Comparison of ENCODE assay signal across 21 cellular contexts in genomic region chr20:598133-598881, GRCh38. TPM values are rescaled to one million over a fixed set of nuclear protein-coding genes. Genes with fewer than 3 reads are reported as not detected.
"Had no signal": no experiment of that assay in that cellular context is flagged by ENCODE, and none has a peak within 500 bp of the region (broad histone marks: within the 10 kb centered on the region; RNA-seq: fewer than 3 reads in every experiment).

No MANE protein-coding gene starts in this region.

- H3K36me3 ChIP-seq: gastroesophageal sphincter, neural progenitor cell had no signal

- DNase-seq: cerebellar nuclear complex; effector memory CD8-positive, alpha-beta T cell; glutamatergic neuron; immature natural killer cell; mucosa of descending colon; naive thymus-derived CD8-positive, alpha-beta T cell; occipital lobe; retina; stimulated activated CD4-positive, alpha-beta T cell treated with anti-CD3 and anti-CD28 coated beads, Interleukin-12 subunit alpha, Interleukin-12 subunit beta, amount 100 ng/mL, for 4 hours; stimulated activated naive CD4-positive, alpha-beta T cell; trophoblast cell had no signal

- H3K9me3 Mint-ChIP-seq: dendritic cell treated with granulocyte-macrophage colony-stimulating factor and Interleukin-4, amounts not matched to agents 40 ng/mL and 50 ng/mL, for 4 days; effector memory CD8-positive, alpha-beta T cell; immature natural killer cell; naive thymus-derived CD8-positive, alpha-beta T cell; neural progenitor cell had no signal

- H3K4me1 ChIP-seq: gastroesophageal sphincter, parathyroid adenoma had no signal

- ATAC-seq: effector memory CD8-positive, alpha-beta T cell; gastroesophageal sphincter; mucosa of descending colon; naive thymus-derived CD8-positive, alpha-beta T cell; psoas muscle; sciatic nerve had no signal

- H3K4me1 Mint-ChIP-seq: immature natural killer cell; naive thymus-derived CD8-positive, alpha-beta T cell; neural progenitor cell had no signal

- H3K36me3 Mint-ChIP-seq: immature natural killer cell; naive thymus-derived CD8-positive, alpha-beta T cell; neural progenitor cell had no signal

- H3K9me3 ChIP-seq: esophagus muscularis mucosa, gastroesophageal sphincter, mucosa of descending colon, psoas muscle had no signal

- H3K27ac Mint-ChIP-seq: dendritic cell treated with granulocyte-macrophage colony-stimulating factor and Interleukin-4, amounts not matched to agents 40 ng/mL and 50 ng/mL, for 4 days; effector memory CD8-positive, alpha-beta T cell; immature natural killer cell; naive thymus-derived CD8-positive, alpha-beta T cell; neural progenitor cell had no signal

- H3K4me3 Mint-ChIP-seq: dendritic cell treated with granulocyte-macrophage colony-stimulating factor and Interleukin-4, amounts not matched to agents 40 ng/mL and 50 ng/mL, for 4 days; effector memory CD8-positive, alpha-beta T cell; immature natural killer cell; naive thymus-derived CD8-positive, alpha-beta T cell; neural progenitor cell had no signal

- H3K4me3 ChIP-seq: esophagus muscularis mucosa, gastroesophageal sphincter, mucosa of descending colon, neural progenitor cell, psoas muscle, skin epidermis had no signal

- H3K27ac ChIP-seq: epithelial cell of prostate, esophagus muscularis mucosa, gastroesophageal sphincter, neural progenitor cell, parathyroid adenoma, psoas muscle, skin epidermis had no signal

- H3K27me3 ChIP-seq: neural progenitor cell had no signal

RNA-seq across cellular contexts. Expression of gene TCF15, which starts 11.8 kb away (rescaled TPM):
- total RNA-seq: fibroblast of villous mesenchyme; naive thymus-derived CD8-positive, alpha-beta T cell had no signal
